ENCODE assay signal across 8 cellular contexts in the genomic region with DNA sequence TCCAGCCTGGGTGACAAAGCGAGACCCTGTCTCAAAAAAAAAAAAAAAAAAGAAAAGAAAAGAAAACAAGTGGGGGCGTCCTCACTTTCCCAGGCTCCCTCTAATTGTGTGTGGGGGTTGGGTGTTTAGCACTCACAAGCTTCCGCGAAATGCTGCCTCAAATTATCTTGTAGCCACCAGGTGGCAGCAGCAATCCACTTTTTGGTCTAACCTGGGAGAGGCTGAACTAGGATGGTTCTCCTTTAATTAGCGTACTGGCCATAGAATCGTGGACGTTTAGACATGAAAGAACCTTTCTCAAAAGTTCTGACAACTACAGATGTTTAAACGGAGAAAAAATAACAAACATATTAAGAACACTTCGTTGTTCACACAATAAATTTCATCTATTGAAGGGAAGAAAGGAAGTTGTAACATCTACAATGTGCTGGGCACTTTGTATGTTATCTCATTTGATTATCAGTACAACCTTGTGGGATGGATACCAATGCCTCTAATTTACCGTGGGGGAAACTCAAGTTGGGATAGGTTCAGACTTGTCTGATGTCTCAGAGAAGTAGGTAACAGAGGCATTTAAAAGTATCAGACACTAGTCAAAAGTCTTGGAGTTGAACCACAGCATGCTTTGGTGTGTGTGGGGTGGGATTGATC.
DNase-seq lines count a peak whose midpoint lies in the region; TF ChIP-seq lines count a peak whose summit lies in the region.

No MANE protein-coding gene starts in this region.

- H3K4me1 Mint-ChIP-seq in activated T-helper 1 cell treated with anti-CD3 and anti-CD28 coated beads, Interleukin-12 subunit alpha, Interleukin-12 subunit beta, Interleukin-2, Interleukin-4 antibody, amounts not matched to agents 30 ng/mL and 10 ng/mL and 1 ng/mL, durations not matched to agents 14 hours and 24 hours and 36 hours (ENCODE audit: low read depth): peaks cover 10% of the 10 kb centered on the region

- H3K27ac Mint-ChIP-seq in activated T-helper 1 cell treated with anti-CD3 and anti-CD28 coated beads, Interleukin-12 subunit alpha, Interleukin-12 subunit beta, Interleukin-2, Interleukin-4 antibody, amounts not matched to agents 30 ng/mL and 10 ng/mL and 1 ng/mL, durations not matched to agents 14 hours and 24 hours and 36 hours: no peak overlapping the region

- peaks cover 25% of the 10 kb centered on the region for H3K27me3 Mint-ChIP-seq in activated T-helper 1 cell treated with anti-CD3 and anti-CD28 coated beads, Interleukin-12 subunit alpha, Interleukin-12 subunit beta, Interleukin-2, Interleukin-4 antibody, amounts not matched to agents 30 ng/mL and 10 ng/mL and 1 ng/mL, durations not matched to agents 14 hours and 24 hours and 36 hours (ENCODE audit: insufficient read depth)

- H3K4me3 ChIP-seq in fibroblast of villous mesenchyme (ENCODE audit: low read depth, low read length): no peak overlapping the region

- H3K36me3 Mint-ChIP-seq in activated T-helper 1 cell treated with anti-CD3 and anti-CD28 coated beads, Interleukin-12 subunit alpha, Interleukin-12 subunit beta, Interleukin-2, Interleukin-4 antibody, amounts not matched to agents 30 ng/mL and 10 ng/mL and 1 ng/mL, durations not matched to agents 14 hours and 24 hours and 36 hours (ENCODE audit: low read depth): peaks cover 2% of the 10 kb centered on the region

- intact Hi-C loops in activated T-helper 1 cell treated with anti-CD3 and anti-CD28 coated beads, Interleukin-12 subunit alpha, Interleukin-12 subunit beta, Interleukin-2, Interleukin-4 antibody, amounts not matched to agents 30 ng/mL and 10 ng/mL and 1 ng/mL, durations not matched to agents 14 hours and 24 hours and 36 hours (cut with micrococcal nuclease): loop anchor here (1.0 to 2.0 kb wide), 4 partner anchors 10 to 607 kb away; no protein-coding TSS in a partner anchor

- peak; percentile 75 for TF ChIP-seq CTCF in fibroblast of villous mesenchyme (IDR thresholded peaks at IDR 0.05; ENCODE audit: insufficient read depth, low read depth, low read length)

- H3K9me3 Mint-ChIP-seq in activated T-helper 1 cell treated with anti-CD3 and anti-CD28 coated beads, Interleukin-12 subunit alpha, Interleukin-12 subunit beta, Interleukin-2, Interleukin-4 antibody, amounts not matched to agents 30 ng/mL and 10 ng/mL and 1 ng/mL, durations not matched to agents 14 hours and 24 hours and 36 hours: no peaks in the 10 kb centered on the region

- no peak overlapping the region for H3K4me3 Mint-ChIP-seq in activated T-helper 1 cell treated with anti-CD3 and anti-CD28 coated beads, Interleukin-12 subunit alpha, Interleukin-12 subunit beta, Interleukin-2, Interleukin-4 antibody, amounts not matched to agents 30 ng/mL and 10 ng/mL and 1 ng/mL, durations not matched to agents 14 hours and 24 hours and 36 hours

- DNase-seq in GDM1 (lab: John Stamatoyannopoulos, UW) (peak; percentile 39), H4 (ENCODE audit: low spot score) (peak; percentile 74), LHCN-M2 (ENCODE audit: low read depth) (peak; percentile 73), RPMI7951 (ENCODE audit: low read depth) (peak; percentile 81), fibroblast of villous mesenchyme (ENCODE audit: low read depth) (peak; percentile 82), non-pigmented ciliary epithelial cell (ENCODE audit: low read depth) (peak; percentile 37), superior temporal gyrus (ENCODE audit: extremely low spot score) (peak; percentile 98)
- DNase-seq in activated T-helper 1 cell treated with anti-CD3 and anti-CD28 coated beads, Interleukin-12 subunit alpha, Interleukin-12 subunit beta, Interleukin-2, Interleukin-4 antibody, amounts not matched to agents 30 ng/mL and 10 ng/mL and 1 ng/mL, durations not matched to agents 14 hours and 24 hours and 36 hours (ENCODE audit: low spot score): peak; percentile 70

Comparison
In these comparisons a context has a peak if more than half of its experiments do, and no peak if none do; other contexts are left out.
1. DNase-seq: peak in every context shown above with its lines; median percentile 98 in superior temporal gyrus; 82 in fibroblast of villous mesenchyme; 81 in RPMI7951; 74 in H4; 73 in LHCN-M2; 70 in activated T-helper 1 cell treated with anti-CD3 and anti-CD28 coated beads, Interleukin-12 subunit alpha, Interleukin-12 subunit beta, Interleukin-2, Interleukin-4 antibody, amounts not matched to agents 30 ng/mL and 10 ng/mL and 1 ng/mL, durations not matched to agents 14 hours and 24 hours and 36 hours; 39 in GDM1; 37 in non-pigmented ciliary epithelial cell.